In genomic region chr13:94601446-94602431, GRCh38 we compare ENCODE assay signal across 1 cellular context.
TF ChIP-seq lines count a peak whose summit lies in the region.

Gene GPR180 (plus strand): TSS chr13:94601857. CDS start chr13:94601928, 71 bp downstream.

TF ChIP-seq in GM12878, 131 proteins besides CTCF, POLR2A, EP300 and RAD21 (continued from another document and continues in another):
- TF ChIP-seq, protein P1, sequence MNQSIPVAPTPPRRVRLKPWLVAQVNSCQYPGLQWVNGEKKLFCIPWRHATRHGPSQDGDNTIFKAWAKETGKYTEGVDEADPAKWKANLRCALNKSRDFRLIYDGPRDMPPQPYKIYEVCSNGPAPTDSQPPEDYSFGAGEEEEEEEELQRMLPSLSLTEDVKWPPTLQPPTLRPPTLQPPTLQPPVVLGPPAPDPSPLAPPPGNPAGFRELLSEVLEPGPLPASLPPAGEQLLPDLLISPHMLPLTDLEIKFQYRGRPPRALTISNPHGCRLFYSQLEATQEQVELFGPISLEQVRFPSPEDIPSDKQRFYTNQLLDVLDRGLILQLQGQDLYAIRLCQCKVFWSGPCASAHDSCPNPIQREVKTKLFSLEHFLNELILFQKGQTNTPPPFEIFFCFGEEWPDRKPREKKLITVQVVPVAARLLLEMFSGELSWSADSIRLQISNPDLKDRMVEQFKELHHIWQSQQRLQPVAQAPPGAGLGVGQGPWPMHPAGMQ (IDR thresholded peaks at IDR 0.05; ENCODE audit: borderline replicate concordance) = no peak
- TF ChIP-seq RFX5 (IDR thresholded peaks at IDR 0.05; ENCODE audit: low read depth, low read length) (no peak), SMAD1 (IDR thresholded peaks at IDR 0.05; ENCODE audit: low read depth, partially characterized antibody) (no peak), SMC3 (IDR thresholded peaks at IDR 0.05; ENCODE audit: borderline replicate concordance, low read length) (no peak), BHLHE40 (IDR thresholded peaks at IDR 0.05; ENCODE audit: borderline replicate concordance in 1 of 2, low read depth in 2 of 2, low read length in 1 of 2) (peak; percentile 80 to 96), WRNIP1 (IDR thresholded peaks at IDR 0.05; ENCODE audit: borderline replicate concordance, low read depth, low read length) (no peak), PRDM15 (CRISPR knock-in tag; IDR thresholded peaks at IDR 0.05) (no peak), ZNF687 (IDR thresholded peaks at IDR 0.05) (peak; percentile 94), CHD1 (IDR thresholded peaks at IDR 0.05; ENCODE audit: low read depth, low read length) (no peak), NR2F1 (conservative IDR thresholded peaks at IDR 0.05) (0 out of 2 replicates have a peak, but pooled peaks have one; percentile 30), USF1 (IDR thresholded peaks at IDR 0.05; ENCODE audit: borderline replicate concordance, extremely low read length, insufficient read depth, low read depth, low read length) (no peak), SUPT20H (IDR thresholded peaks at IDR 0.05; ENCODE audit: borderline replicate concordance, control insufficient read depth, low read depth, low read length) (no peak), SMARCA5 (IDR thresholded peaks at IDR 0.05) (0 out of 2 replicates have a peak, but pooled peaks have one; percentile 53), PAX8 (IDR thresholded peaks at IDR 0.05) (no peak), YBX1 (IDR thresholded peaks at IDR 0.05) (no peak), CBFB (IDR thresholded peaks at IDR 0.05; ENCODE audit: low read depth) (no peak), MYB (IDR thresholded peaks at IDR 0.05; ENCODE audit: borderline replicate concordance, low read depth, low read length) (no peak), JUNB (IDR thresholded peaks at IDR 0.05) (no peak), TCF7 (IDR thresholded peaks at IDR 0.05; ENCODE audit: borderline replicate concordance) (no peak), ZNF384 (IDR thresholded peaks at IDR 0.05; ENCODE audit: borderline replicate concordance, low read depth, low read length) (no peak)
- TF ChIP-seq, protein P2, sequence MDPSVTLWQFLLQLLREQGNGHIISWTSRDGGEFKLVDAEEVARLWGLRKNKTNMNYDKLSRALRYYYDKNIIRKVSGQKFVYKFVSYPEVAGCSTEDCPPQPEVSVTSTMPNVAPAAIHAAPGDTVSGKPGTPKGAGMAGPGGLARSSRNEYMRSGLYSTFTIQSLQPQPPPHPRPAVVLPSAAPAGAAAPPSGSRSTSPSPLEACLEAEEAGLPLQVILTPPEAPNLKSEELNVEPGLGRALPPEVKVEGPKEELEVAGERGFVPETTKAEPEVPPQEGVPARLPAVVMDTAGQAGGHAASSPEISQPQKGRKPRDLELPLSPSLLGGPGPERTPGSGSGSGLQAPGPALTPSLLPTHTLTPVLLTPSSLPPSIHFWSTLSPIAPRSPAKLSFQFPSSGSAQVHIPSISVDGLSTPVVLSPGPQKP (IDR thresholded peaks at IDR 0.05; ENCODE audit: low read depth, low read length) = no peak
- TF ChIP-seq, protein P3, sequence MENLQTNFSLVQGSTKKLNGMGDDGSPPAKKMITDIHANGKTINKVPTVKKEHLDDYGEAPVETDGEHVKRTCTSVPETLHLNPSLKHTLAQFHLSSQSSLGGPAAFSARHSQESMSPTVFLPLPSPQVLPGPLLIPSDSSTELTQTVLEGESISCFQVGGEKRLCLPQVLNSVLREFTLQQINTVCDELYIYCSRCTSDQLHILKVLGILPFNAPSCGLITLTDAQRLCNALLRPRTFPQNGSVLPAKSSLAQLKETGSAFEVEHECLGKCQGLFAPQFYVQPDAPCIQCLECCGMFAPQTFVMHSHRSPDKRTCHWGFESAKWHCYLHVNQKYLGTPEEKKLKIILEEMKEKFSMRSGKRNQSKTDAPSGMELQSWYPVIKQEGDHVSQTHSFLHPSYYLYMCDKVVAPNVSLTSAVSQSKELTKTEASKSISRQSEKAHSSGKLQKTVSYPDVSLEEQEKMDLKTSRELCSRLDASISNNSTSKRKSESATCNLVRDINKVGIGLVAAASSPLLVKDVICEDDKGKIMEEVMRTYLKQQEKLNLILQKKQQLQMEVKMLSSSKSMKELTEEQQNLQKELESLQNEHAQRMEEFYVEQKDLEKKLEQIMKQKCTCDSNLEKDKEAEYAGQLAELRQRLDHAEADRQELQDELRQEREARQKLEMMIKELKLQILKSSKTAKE (IDR thresholded peaks at IDR 0.05; ENCODE audit: low read depth, poor library complexity, severe bottlenecking) = no peak
- TF ChIP-seq, protein P4, sequence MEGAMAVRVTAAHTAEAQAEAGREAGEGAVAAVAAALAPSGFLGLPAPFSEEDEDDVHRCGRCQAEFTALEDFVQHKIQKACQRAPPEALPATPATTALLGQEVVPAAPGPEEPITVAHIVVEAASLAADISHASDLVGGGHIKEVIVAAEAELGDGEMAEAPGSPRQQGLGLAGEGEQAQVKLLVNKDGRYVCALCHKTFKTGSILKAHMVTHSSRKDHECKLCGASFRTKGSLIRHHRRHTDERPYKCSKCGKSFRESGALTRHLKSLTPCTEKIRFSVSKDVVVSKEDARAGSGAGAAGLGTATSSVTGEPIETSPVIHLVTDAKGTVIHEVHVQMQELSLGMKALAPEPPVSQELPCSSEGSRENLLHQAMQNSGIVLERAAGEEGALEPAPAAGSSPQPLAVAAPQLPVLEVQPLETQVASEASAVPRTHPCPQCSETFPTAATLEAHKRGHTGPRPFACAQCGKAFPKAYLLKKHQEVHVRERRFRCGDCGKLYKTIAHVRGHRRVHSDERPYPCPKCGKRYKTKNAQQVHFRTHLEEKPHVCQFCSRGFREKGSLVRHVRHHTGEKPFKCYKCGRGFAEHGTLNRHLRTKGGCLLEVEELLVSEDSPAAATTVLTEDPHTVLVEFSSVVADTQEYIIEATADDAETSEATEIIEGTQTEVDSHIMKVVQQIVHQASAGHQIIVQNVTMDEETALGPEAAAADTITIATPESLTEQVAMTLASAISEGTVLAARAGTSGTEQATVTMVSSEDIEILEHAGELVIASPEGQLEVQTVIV (IDR thresholded peaks at IDR 0.05; ENCODE audit: borderline replicate concordance, partially characterized antibody) = no peak
- TF ChIP-seq, protein P5, sequence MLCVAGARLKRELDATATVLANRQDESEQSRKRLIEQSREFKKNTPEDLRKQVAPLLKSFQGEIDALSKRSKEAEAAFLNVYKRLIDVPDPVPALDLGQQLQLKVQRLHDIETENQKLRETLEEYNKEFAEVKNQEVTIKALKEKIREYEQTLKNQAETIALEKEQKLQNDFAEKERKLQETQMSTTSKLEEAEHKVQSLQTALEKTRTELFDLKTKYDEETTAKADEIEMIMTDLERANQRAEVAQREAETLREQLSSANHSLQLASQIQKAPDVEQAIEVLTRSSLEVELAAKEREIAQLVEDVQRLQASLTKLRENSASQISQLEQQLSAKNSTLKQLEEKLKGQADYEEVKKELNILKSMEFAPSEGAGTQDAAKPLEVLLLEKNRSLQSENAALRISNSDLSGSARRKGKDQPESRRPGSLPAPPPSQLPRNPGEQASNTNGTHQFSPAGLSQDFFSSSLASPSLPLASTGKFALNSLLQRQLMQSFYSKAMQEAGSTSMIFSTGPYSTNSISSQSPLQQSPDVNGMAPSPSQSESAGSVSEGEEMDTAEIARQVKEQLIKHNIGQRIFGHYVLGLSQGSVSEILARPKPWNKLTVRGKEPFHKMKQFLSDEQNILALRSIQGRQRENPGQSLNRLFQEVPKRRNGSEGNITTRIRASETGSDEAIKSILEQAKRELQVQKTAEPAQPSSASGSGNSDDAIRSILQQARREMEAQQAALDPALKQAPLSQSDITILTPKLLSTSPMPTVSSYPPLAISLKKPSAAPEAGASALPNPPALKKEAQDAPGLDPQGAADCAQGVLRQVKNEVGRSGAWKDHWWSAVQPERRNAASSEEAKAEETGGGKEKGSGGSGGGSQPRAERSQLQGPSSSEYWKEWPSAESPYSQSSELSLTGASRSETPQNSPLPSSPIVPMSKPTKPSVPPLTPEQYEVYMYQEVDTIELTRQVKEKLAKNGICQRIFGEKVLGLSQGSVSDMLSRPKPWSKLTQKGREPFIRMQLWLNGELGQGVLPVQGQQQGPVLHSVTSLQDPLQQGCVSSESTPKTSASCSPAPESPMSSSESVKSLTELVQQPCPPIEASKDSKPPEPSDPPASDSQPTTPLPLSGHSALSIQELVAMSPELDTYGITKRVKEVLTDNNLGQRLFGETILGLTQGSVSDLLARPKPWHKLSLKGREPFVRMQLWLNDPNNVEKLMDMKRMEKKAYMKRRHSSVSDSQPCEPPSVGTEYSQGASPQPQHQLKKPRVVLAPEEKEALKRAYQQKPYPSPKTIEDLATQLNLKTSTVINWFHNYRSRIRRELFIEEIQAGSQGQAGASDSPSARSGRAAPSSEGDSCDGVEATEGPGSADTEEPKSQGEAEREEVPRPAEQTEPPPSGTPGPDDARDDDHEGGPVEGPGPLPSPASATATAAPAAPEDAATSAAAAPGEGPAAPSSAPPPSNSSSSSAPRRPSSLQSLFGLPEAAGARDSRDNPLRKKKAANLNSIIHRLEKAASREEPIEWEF (IDR thresholded peaks at IDR 0.05; ENCODE audit: insufficient replicate concordance, low read depth, low read length) = no peak
- TF ChIP-seq, protein P6, sequence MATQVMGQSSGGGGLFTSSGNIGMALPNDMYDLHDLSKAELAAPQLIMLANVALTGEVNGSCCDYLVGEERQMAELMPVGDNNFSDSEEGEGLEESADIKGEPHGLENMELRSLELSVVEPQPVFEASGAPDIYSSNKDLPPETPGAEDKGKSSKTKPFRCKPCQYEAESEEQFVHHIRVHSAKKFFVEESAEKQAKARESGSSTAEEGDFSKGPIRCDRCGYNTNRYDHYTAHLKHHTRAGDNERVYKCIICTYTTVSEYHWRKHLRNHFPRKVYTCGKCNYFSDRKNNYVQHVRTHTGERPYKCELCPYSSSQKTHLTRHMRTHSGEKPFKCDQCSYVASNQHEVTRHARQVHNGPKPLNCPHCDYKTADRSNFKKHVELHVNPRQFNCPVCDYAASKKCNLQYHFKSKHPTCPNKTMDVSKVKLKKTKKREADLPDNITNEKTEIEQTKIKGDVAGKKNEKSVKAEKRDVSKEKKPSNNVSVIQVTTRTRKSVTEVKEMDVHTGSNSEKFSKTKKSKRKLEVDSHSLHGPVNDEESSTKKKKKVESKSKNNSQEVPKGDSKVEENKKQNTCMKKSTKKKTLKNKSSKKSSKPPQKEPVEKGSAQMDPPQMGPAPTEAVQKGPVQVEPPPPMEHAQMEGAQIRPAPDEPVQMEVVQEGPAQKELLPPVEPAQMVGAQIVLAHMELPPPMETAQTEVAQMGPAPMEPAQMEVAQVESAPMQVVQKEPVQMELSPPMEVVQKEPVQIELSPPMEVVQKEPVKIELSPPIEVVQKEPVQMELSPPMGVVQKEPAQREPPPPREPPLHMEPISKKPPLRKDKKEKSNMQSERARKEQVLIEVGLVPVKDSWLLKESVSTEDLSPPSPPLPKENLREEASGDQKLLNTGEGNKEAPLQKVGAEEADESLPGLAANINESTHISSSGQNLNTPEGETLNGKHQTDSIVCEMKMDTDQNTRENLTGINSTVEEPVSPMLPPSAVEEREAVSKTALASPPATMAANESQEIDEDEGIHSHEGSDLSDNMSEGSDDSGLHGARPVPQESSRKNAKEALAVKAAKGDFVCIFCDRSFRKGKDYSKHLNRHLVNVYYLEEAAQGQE (IDR thresholded peaks at IDR 0.05; ENCODE audit: low read depth, low read length) = no peak
